Comparison of ENCODE assay signal across 31 cellular contexts in the genomic region with DNA sequence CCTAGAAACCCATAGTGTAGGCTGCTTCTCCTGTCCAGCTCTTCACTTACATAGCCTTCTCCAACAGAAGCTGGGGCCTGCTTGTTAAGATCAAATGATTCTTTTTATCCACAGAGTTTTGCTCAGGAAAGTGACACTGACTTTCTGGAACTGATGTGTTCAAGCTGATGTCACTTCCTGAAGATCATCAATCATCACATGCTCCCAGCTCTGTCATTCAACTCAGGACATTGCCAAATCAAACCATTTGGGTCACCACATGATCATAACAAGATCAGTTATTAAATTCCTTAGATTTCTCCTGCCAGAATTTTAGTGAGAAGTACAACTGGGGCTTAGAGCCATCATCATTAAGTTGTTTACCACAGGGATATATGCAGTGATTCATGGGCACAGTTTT. TPM values are rescaled to one million over a fixed set of nuclear protein-coding genes. Genes with fewer than 3 reads are reported as not detected.
"Had no signal": no experiment of that assay in that cellular context is flagged by ENCODE, and none has a peak within 500 bp of the region (broad histone marks: within the 10 kb centered on the region; RNA-seq: fewer than 3 reads in every experiment).

No MANE protein-coding gene starts in this region.

- DNase-seq: activated CD4-positive, alpha-beta memory T cell treated with anti-CD3 and anti-CD28 coated beads for 36 hours; activated CD4-positive, alpha-beta T cell treated with anti-CD3 and anti-CD28 coated beads, Interleukin-2, amount 10 ng/mL, durations not matched to agents 7 days and 5 days; activated CD4-positive, CD25-positive, alpha-beta regulatory T cell; activated CD8-positive, alpha-beta memory T cell treated with anti-CD3 and anti-CD28 coated beads for 24 hours; activated effector memory CD4-positive, alpha-beta T cell treated with anti-CD3 and anti-CD28 coated beads, Interleukin-2, amount 50 U/mL, for 16 hours; activated naive CD4-positive, alpha-beta T cell treated with Interleukin-2 at 50 U/mL for 16 hours; activated naive CD8-positive, alpha-beta T cell treated with anti-CD3 and anti-CD28 coated beads, Interleukin-2, amount 50 U/mL, for 24 hours; activated T-cell treated with anti-CD3 and anti-CD28 coated beads, Interleukin-2, amount 50 U/mL, for 4 hours; amniotic stem cell; body of pancreas; central memory CD4-positive, alpha-beta T cell; MM.1S; NCI-H1105; NCI-H1436; NCI-H1694 treated with DMSO at 0.1 percent for 48 hours; NCI-H2029 treated with DMSO at 0.1 percent for 48 hours; NCI-H345; NCI-H510A treated with DMSO at 0.1 percent for 48 hours; NCI-H69; NK-92 treated with Interleukin-12 subunit alpha and Interleukin-12 subunit beta, amount 100 ng/mL, for 24 hours; PC-9; T-cell had no signal

- ATAC-seq: activated naive CD4-positive, alpha-beta T cell treated with anti-CD3 and anti-CD28 coated beads, Interleukin-2, amount 50 U/mL, for 72 hours; activated naive CD8-positive, alpha-beta T cell treated with anti-CD3 and anti-CD28 coated beads, Interleukin-2, amount 50 U/mL, for 24 hours; activated T-cell treated with anti-CD3 and anti-CD28 coated beads, Interleukin-2, amount 50 U/mL, for 4 hours; body of pancreas; Right ventricle myocardium inferior; T-cell had no signal

- H3K9me3 ChIP-seq: ascending aorta, body of pancreas had no signal

- H3K4me3 ChIP-seq: ascending aorta, body of pancreas, PC-9, SK-N-MC had no signal

- H3K4me1 ChIP-seq: ascending aorta, body of pancreas had no signal

- H3K4me2 ChIP-seq: KMS-11, PC-9 had no signal

- H3K36me3 ChIP-seq: ascending aorta had no signal

- H2AFZ ChIP-seq: PC-9 had no signal

- H3K27me3 ChIP-seq: ascending aorta, body of pancreas had no signal

- H3K9ac ChIP-seq: KMS-11 had no signal

- H3K27ac ChIP-seq: ascending aorta, body of pancreas, KMS-11, PC-9, SK-N-MC, VCaP had no signal

RNA-seq across cellular contexts. Expression of gene GLRA3, which starts 39.4 kb away (rescaled TPM):
- total RNA-seq: activated CD4-positive, alpha-beta memory T cell treated with anti-CD3 and anti-CD28 coated beads for 36 hours; activated CD4-positive, alpha-beta T cell treated with anti-CD3 and anti-CD28 coated beads, Interleukin-2, amount 10 ng/mL, durations not matched to agents 7 days and 5 days; activated naive CD4-positive, alpha-beta T cell treated with anti-CD3 and anti-CD28 coated beads, Interleukin-2, amount 50 U/mL, for 72 hours; activated T-cell treated with anti-CD3 and anti-CD28 coated beads, Interleukin-2, amount 50 U/mL, for 4 hours; ascending aorta; bronchial epithelial cell; Right ventricle myocardium inferior; RPMI7951; T-cell; T-helper 2 cell treated with Interferon-gamma antibody and Interleukin-4, amounts not matched to agents 100 ng/mL and 5 ng/mL, for 36 hours had no signal
